In the genomic region with DNA sequence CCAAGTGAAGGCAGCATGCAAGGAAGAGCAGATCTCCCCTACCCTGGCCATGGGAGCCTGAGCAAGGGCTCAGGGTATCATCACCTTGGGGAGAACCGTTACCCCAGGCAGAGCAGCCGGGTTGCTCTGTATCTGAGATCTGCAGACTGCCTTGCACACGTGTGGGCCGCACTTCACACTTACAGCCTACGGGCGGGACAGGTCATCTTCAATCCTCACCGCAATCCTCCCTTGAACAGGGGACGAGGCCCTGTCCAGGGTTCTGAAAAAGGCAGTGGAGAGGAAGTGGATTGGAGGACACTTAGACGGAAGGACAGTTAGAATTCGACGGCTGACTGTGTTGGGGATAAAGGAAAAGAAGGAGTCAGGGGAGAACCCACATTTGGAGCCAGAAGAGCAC, we compare ENCODE assay signal across 1 cellular context.
A peak's percentile ranks its signal among the peaks of the same experiment; 100 is the strongest.
TF ChIP-seq lines count a peak whose summit lies in the region.

No MANE protein-coding gene starts in this region.

TF ChIP-seq in GM12878, 131 proteins besides CTCF, POLR2A, EP300 and RAD21:
- TF ChIP-seq, protein P1, sequence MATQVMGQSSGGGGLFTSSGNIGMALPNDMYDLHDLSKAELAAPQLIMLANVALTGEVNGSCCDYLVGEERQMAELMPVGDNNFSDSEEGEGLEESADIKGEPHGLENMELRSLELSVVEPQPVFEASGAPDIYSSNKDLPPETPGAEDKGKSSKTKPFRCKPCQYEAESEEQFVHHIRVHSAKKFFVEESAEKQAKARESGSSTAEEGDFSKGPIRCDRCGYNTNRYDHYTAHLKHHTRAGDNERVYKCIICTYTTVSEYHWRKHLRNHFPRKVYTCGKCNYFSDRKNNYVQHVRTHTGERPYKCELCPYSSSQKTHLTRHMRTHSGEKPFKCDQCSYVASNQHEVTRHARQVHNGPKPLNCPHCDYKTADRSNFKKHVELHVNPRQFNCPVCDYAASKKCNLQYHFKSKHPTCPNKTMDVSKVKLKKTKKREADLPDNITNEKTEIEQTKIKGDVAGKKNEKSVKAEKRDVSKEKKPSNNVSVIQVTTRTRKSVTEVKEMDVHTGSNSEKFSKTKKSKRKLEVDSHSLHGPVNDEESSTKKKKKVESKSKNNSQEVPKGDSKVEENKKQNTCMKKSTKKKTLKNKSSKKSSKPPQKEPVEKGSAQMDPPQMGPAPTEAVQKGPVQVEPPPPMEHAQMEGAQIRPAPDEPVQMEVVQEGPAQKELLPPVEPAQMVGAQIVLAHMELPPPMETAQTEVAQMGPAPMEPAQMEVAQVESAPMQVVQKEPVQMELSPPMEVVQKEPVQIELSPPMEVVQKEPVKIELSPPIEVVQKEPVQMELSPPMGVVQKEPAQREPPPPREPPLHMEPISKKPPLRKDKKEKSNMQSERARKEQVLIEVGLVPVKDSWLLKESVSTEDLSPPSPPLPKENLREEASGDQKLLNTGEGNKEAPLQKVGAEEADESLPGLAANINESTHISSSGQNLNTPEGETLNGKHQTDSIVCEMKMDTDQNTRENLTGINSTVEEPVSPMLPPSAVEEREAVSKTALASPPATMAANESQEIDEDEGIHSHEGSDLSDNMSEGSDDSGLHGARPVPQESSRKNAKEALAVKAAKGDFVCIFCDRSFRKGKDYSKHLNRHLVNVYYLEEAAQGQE (IDR thresholded peaks at IDR 0.05; ENCODE audit: low read depth, low read length): peak; percentile 70; the same call in 1 of the 2 replicates
- TF ChIP-seq CBFB (IDR thresholded peaks at IDR 0.05; ENCODE audit: low read depth): no peak
- TF ChIP-seq, protein P2, sequence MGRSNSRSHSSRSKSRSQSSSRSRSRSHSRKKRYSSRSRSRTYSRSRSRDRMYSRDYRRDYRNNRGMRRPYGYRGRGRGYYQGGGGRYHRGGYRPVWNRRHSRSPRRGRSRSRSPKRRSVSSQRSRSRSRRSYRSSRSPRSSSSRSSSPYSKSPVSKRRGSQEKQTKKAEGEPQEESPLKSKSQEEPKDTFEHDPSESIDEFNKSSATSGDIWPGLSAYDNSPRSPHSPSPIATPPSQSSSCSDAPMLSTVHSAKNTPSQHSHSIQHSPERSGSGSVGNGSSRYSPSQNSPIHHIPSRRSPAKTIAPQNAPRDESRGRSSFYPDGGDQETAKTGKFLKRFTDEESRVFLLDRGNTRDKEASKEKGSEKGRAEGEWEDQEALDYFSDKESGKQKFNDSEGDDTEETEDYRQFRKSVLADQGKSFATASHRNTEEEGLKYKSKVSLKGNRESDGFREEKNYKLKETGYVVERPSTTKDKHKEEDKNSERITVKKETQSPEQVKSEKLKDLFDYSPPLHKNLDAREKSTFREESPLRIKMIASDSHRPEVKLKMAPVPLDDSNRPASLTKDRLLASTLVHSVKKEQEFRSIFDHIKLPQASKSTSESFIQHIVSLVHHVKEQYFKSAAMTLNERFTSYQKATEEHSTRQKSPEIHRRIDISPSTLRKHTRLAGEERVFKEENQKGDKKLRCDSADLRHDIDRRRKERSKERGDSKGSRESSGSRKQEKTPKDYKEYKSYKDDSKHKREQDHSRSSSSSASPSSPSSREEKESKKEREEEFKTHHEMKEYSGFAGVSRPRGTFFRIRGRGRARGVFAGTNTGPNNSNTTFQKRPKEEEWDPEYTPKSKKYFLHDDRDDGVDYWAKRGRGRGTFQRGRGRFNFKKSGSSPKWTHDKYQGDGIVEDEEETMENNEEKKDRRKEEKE (IDR thresholded peaks at IDR 0.05): no peak
TF ChIP-seq in GM12878: peak in this region for 1.
